14 cellular contexts compared by ENCODE assay signal in genomic region chr19:39385629-39386411, GRCh38. TPM values are rescaled to one million over a fixed set of nuclear protein-coding genes. Genes with fewer than 3 reads are reported as not detected.
DNase-seq lines count a peak whose midpoint lies in the region; ATAC-seq and TF ChIP-seq lines count a peak whose summit lies in the region.
"Had no signal": no experiment of that assay in that cellular context is flagged by ENCODE, and none has a peak within 500 bp of the region (broad histone marks: within the 10 kb centered on the region; RNA-seq: fewer than 3 reads in every experiment).

No MANE protein-coding gene starts in this region.

- H3K27ac Mint-ChIP-seq in activated CD4-positive, alpha-beta T cell treated with anti-CD3 and anti-CD28 coated beads for 36 hours: peak overlapping the region; percentile 22
- H3K27ac Mint-ChIP-seq in brain: peak overlapping the region in 3 of 5 experiments; percentile 17 to 86 (median 34)

- H3K27ac ChIP-seq in HUES64 (ENCODE audit: low read depth, low read length) (peak overlapping the region; percentile 35; the same call in 1 of the 2 replicates), neutrophil (peak overlapping the region; percentile 44), lower lobe of right lung (no peak overlapping the region)
- H3K27ac ChIP-seq: esophagus squamous epithelium, heart right ventricle, upper lobe of left lung had no signal

- no peaks in the 10 kb centered on the region for H3K9me3 Mint-ChIP-seq in activated CD4-positive, alpha-beta T cell treated with anti-CD3 and anti-CD28 coated beads for 36 hours (ENCODE audit: low read depth)
- H3K9me3 Mint-ChIP-seq in brain: no peaks in the 10 kb centered on the region

- peaks cover 11% of the 10 kb centered on the region for H3K4me1 Mint-ChIP-seq in activated CD4-positive, alpha-beta T cell treated with anti-CD3 and anti-CD28 coated beads for 36 hours
- peaks cover 7% of the 10 kb centered on the region for H3K4me1 Mint-ChIP-seq in brain

- CTCF ChIA-PET in activated CD4-positive, alpha-beta T cell treated with anti-CD3 and anti-CD28 coated beads for 36 hours (lab: Charles Lee): interaction anchor here (1.2 kb wide), 1 partner anchor 12 kb away, joined by 7 read pairs; no protein-coding TSS in a partner anchor

- peaks cover 84% of the 10 kb centered on the region for H3K36me3 ChIP-seq in HUES64 (ENCODE audit: insufficient read depth, low read length)
- H3K36me3 ChIP-seq in neutrophil: peaks cover 91% of the 10 kb centered on the region
- H3K36me3 ChIP-seq in lower lobe of right lung: peaks cover 90% of the 10 kb centered on the region

- H3K27me3 ChIP-seq in HUES64 (ENCODE audit: insufficient read depth, low read length): no peaks in the 10 kb centered on the region
- no peaks in the 10 kb centered on the region for H3K27me3 ChIP-seq in neutrophil
- H3K27me3 ChIP-seq in lower lobe of right lung (ENCODE audit: low read depth): no peaks in the 10 kb centered on the region
- H3K27me3 ChIP-seq: esophagus squamous epithelium, heart right ventricle, upper lobe of left lung had no signal

- H3K4me3 ChIP-seq in HUES64 (ENCODE audit: low read length) (no peak overlapping the region), neutrophil (ENCODE audit: low read depth in 1 of 2, low read length in 1 of 2) (no peak overlapping the region), lower lobe of right lung (no peak overlapping the region)
- H3K4me3 ChIP-seq: esophagus squamous epithelium, heart right ventricle, upper lobe of left lung had no signal

- H3K27me3 Mint-ChIP-seq in activated CD4-positive, alpha-beta T cell treated with anti-CD3 and anti-CD28 coated beads for 36 hours: no peaks in the 10 kb centered on the region
- peaks cover 11% of the 10 kb centered on the region for H3K27me3 Mint-ChIP-seq in brain

- TF ChIP-seq CTCF in brain (conservative IDR thresholded peaks at IDR 0.05): no peak
- no peak for TF ChIP-seq CTCF in neutrophil (IDR thresholded peaks at IDR 0.05)
- TF ChIP-seq CTCF in lower lobe of right lung (IDR thresholded peaks at IDR 0.05): no peak

- no peak overlapping the region for H3K4me3 Mint-ChIP-seq in activated CD4-positive, alpha-beta T cell treated with anti-CD3 and anti-CD28 coated beads for 36 hours
- H3K4me3 Mint-ChIP-seq in brain: no peak overlapping the region

- no peak overlapping the region for H3K9ac ChIP-seq in HUES64 (ENCODE audit: low read depth, low read length)

- H3K36me3 Mint-ChIP-seq in activated CD4-positive, alpha-beta T cell treated with anti-CD3 and anti-CD28 coated beads for 36 hours (ENCODE audit: low read depth): peaks cover 37% of the 10 kb centered on the region
- peaks cover 64% of the 10 kb centered on the region for H3K36me3 Mint-ChIP-seq in brain

- DNase-seq in activated CD4-positive, alpha-beta T cell treated with anti-CD3 and anti-CD28 coated beads for 36 hours: no peak
- no peak for DNase-seq in activated CD4-positive, alpha-beta T cell treated with anti-CD3 and anti-CD28 coated beads for 48 hours
- DNase-seq in lower lobe of right lung (no peak), NCI-H2196 treated with DMSO at 0.1 percent for 48 hours (lab: John Stamatoyannopoulos, UW; ENCODE audit: unreplicated experiment) (no peak), activated T-cell treated with anti-CD3 and anti-CD28 coated beads for 4 hours (no peak)
- DNase-seq: esophagus squamous epithelium; heart right ventricle; NCI-H1092 treated with DMSO at 0.1 percent for 48 hours; NCI-H2227 treated with DMSO at 0.1 percent for 48 hours; stimulated activated CD4-positive, alpha-beta T cell treated with anti-CD3 and anti-CD28 coated beads, Interleukin-2, amount 100 ng/mL, for 24 hours had no signal

- peaks cover 3% of the 10 kb centered on the region; the same call in 1 of the 2 replicates for H3K4me1 ChIP-seq in HUES64 (ENCODE audit: insufficient read depth, low read length)
- H3K4me1 ChIP-seq in neutrophil (ENCODE audit: control insufficient read depth in 1 of 2, insufficient read depth in 1 of 2, low read depth in 1 of 2, low read length in 1 of 2): peaks cover 10 to 12% of the 10 kb centered on the region in 2 experiments
- H3K4me1 ChIP-seq in lower lobe of right lung: peaks cover 15% of the 10 kb centered on the region

- POLR2A ChIA-PET in activated CD4-positive, alpha-beta T cell treated with anti-CD3 and anti-CD28 coated beads for 36 hours (lab: Charles Lee): interaction anchor here (0.6 to 1.2 kb wide), 2 partner anchors 44 to 147 kb away, joined by 3 to 13 read pairs; partner anchors contain the start of gene SAMD4B

- H3K9me3 ChIP-seq in HUES64 (ENCODE audit: insufficient read depth, low read depth, low read length) (no peaks in the 10 kb centered on the region), neutrophil (no peaks in the 10 kb centered on the region), lower lobe of right lung (no peaks in the 10 kb centered on the region)
- H3K9me3 ChIP-seq: esophagus squamous epithelium, heart right ventricle, upper lobe of left lung had no signal

- no peak for ATAC-seq in activated CD4-positive, alpha-beta T cell treated with anti-CD3 and anti-CD28 coated beads for 36 hours
- ATAC-seq in lower lobe of right lung: no peak
- ATAC-seq: heart right ventricle had no signal

- intact Hi-C loops in activated CD4-positive, alpha-beta T cell treated with anti-CD3 and anti-CD28 coated beads for 36 hours (cut with DNase I, micrococcal nuclease): no loop called here
- intact Hi-C loops in lower lobe of right lung (cut with DNase I): no loop called here

- 89% methylated on average over 20 of the region's 20 CpGs for WGBS in HUES64

RNA-seq across cellular contexts. Expression of gene PAF1, which starts 5.1 kb away (rescaled TPM):
- total RNA-seq in activated CD4-positive, alpha-beta T cell treated with anti-CD3 and anti-CD28 coated beads for 36 hours: 10 to 100 TPM; 40.4 to 54.2 TPM
- 36.1 TPM for polyA plus RNA-seq in HUES64 (2013, experiment 1 of 2)
- polyA plus RNA-seq in HUES64 (2013, experiment 2 of 2): 33.1 TPM
- polyA plus RNA-seq in brain (ENCODE audit: insufficient read depth, low read depth, low replicate concordance): 92.9 TPM
- 33.7 TPM for total RNA-seq in lower lobe of right lung

RNA-seq across cellular contexts. Expression of gene MED29, which starts 5.4 kb away (rescaled TPM):
- total RNA-seq in activated CD4-positive, alpha-beta T cell treated with anti-CD3 and anti-CD28 coated beads for 36 hours: 10 to 100 TPM; 24.0 to 34.6 TPM
- 26.0 TPM for polyA plus RNA-seq in HUES64 (2013, experiment 1 of 2)
- polyA plus RNA-seq in HUES64 (2013, experiment 2 of 2): 27.6 TPM
- 71.5 TPM for polyA plus RNA-seq in brain (ENCODE audit: insufficient read depth, low read depth, low replicate concordance)
- total RNA-seq in lower lobe of right lung: 33.1 TPM

RNA-seq across cellular contexts. Expression of gene ZFP36, which starts 20.8 kb away (rescaled TPM):
- 10 to 100 TPM; 69.1 to 69.3 TPM for total RNA-seq in activated CD4-positive, alpha-beta T cell treated with anti-CD3 and anti-CD28 coated beads for 36 hours
- polyA plus RNA-seq in HUES64 (2013, experiment 1 of 2): 4.4 TPM
- polyA plus RNA-seq in HUES64 (2013, experiment 2 of 2): 4.9 TPM
- 20.6 TPM for polyA plus RNA-seq in brain (ENCODE audit: insufficient read depth, low read depth, low replicate concordance)
- total RNA-seq in lower lobe of right lung: 208 TPM

RNA-seq across cellular contexts. Expression of gene PLEKHG2, which starts 26.6 kb away (rescaled TPM):
- total RNA-seq in activated CD4-positive, alpha-beta T cell treated with anti-CD3 and anti-CD28 coated beads for 36 hours: 10 to 100 TPM; 46.0 to 65.5 TPM
- polyA plus RNA-seq in HUES64 (2013, experiment 1 of 2): 39.8 TPM
- polyA plus RNA-seq in HUES64 (2013, experiment 2 of 2): 46.8 TPM
- polyA plus RNA-seq in brain (ENCODE audit: insufficient read depth, low read depth, low replicate concordance): 28.8 TPM
- 24.7 TPM for total RNA-seq in lower lobe of right lung

RNA-seq across cellular contexts. Expression of gene SAMD4B, which starts 43.6 kb away (rescaled TPM):
- 10 to 100 TPM; 45.2 to 46.9 TPM for total RNA-seq in activated CD4-positive, alpha-beta T cell treated with anti-CD3 and anti-CD28 coated beads for 36 hours
- 119 TPM for polyA plus RNA-seq in HUES64 (2013, experiment 1 of 2)
- 125 TPM for polyA plus RNA-seq in HUES64 (2013, experiment 2 of 2)
- polyA plus RNA-seq in brain (ENCODE audit: insufficient read depth, low read depth, low replicate concordance): 222 TPM
- total RNA-seq in lower lobe of right lung: 74.4 TPM
